ENCODE assay signal across 23 cellular contexts in genomic region chr4:168360271-168360670, GRCh38. TPM values are rescaled to one million over a fixed set of nuclear protein-coding genes. Genes with fewer than 3 reads are reported as not detected.
A peak's percentile ranks its signal among the peaks of the same experiment; 100 is the strongest.
DNase-seq lines count a peak whose midpoint lies in the region; FAIRE-seq and TF ChIP-seq lines count a peak whose summit lies in the region.
"Had no signal": no experiment of that assay in that cellular context is flagged by ENCODE, and none has a peak within 500 bp of the region (broad histone marks: within the 10 kb centered on the region; RNA-seq: fewer than 3 reads in every experiment).

No MANE protein-coding gene starts in this region.

- H3K9me3 ChIP-seq in astrocyte (ENCODE audit: insufficient read depth, low read depth, low read length): no peaks in the 10 kb centered on the region
- H3K9me3 ChIP-seq in H9 (ENCODE audit: control insufficient read depth, low read depth, low read length): no peaks in the 10 kb centered on the region
- H3K9me3 ChIP-seq: BLaER1, Caco-2 had no signal

- no peaks in the 10 kb centered on the region for H4K20me1 ChIP-seq in astrocyte (ENCODE audit: insufficient read depth, low read length)
- no peaks in the 10 kb centered on the region for H4K20me1 ChIP-seq in H9 (ENCODE audit: control insufficient read depth, insufficient read depth, insufficient read length)
- H4K20me1 ChIP-seq: BLaER1 had no signal

- no peak overlapping the region for H3K56ac ChIP-seq in H9 (ENCODE audit: insufficient read length, low read depth, low read length)

- DNase-seq in EH (ENCODE audit: low read depth) (peak; percentile 15), astrocyte (ENCODE audit: low read depth) (peak; percentile 59), fibroblast of villous mesenchyme (ENCODE audit: low read depth) (peak; percentile 26), hippocampal formation (lab: John Stamatoyannopoulos, UW) (no peak), H9 (no peak)
- no peak for DNase-seq in activated effector memory CD4-positive, alpha-beta T cell treated with anti-CD3 and anti-CD28 coated beads, Interleukin-2, amount 50 U/mL, for 16 hours
- DNase-seq: Caco-2; CD4-positive, CD25-positive, alpha-beta regulatory T cell; CD8-positive, alpha-beta T cell; DMS153; DND-41; EL; GDM1; GM23248; H7 had no signal

- no peak overlapping the region for H3K9ac ChIP-seq in astrocyte (ENCODE audit: low read length)
- no peak overlapping the region for H3K9ac ChIP-seq in H9 (ENCODE audit: extremely low read depth, insufficient read length, low read length)
- H3K9ac ChIP-seq: BLaER1, GM23248 had no signal

- no peak overlapping the region for H2BK5ac ChIP-seq in H9 (ENCODE audit: insufficient read length, low read length)

- no peak overlapping the region for H2BK20ac ChIP-seq in H9 (ENCODE audit: low read depth, low read length, poor library complexity, severe bottlenecking)

- H3K36me3 Mint-ChIP-seq in astrocyte (ENCODE audit: low read depth, unreplicated experiment) (peaks cover 49% of the 10 kb centered on the region), H9 (ENCODE audit: insufficient read depth in 1 of 3, low read depth in 3 of 3) (no peaks in the 10 kb centered on the region)

- H4K91ac ChIP-seq in H9 (ENCODE audit: insufficient read length, low read depth, low read length): no peak overlapping the region

- H3K4me1 ChIP-seq in astrocyte (ENCODE audit: insufficient read depth, low read length) (peaks cover 4% of the 10 kb centered on the region), H9 (ENCODE audit: insufficient read depth, low read length) (no peaks in the 10 kb centered on the region)
- H3K4me1 ChIP-seq: BLaER1, Caco-2 had no signal

- H3K79me1 ChIP-seq in H9 (ENCODE audit: insufficient read depth, low read depth, low read length, poor library complexity, severe bottlenecking): no peaks in the 10 kb centered on the region

- H3K4ac ChIP-seq in H9 (ENCODE audit: low read depth, low read length): no peak overlapping the region

- H3K18ac ChIP-seq in H9 (ENCODE audit: insufficient read length, low read depth, low read length): no peak overlapping the region

- FAIRE-seq in astrocyte (lab: Jason Lieb, UNC): no peak
- FAIRE-seq: A204.1, GM12878, GM19239, H1 had no signal

- H3K4me3 ChIP-seq in astrocyte (ENCODE audit: insufficient read depth, low read depth, low read length): no peak overlapping the region
- no peak overlapping the region for H3K4me3 ChIP-seq in fibroblast of villous mesenchyme (ENCODE audit: low read depth, low read length)
- H3K4me3 ChIP-seq: BLaER1, GM12878, GM23248 had no signal

- H3K27ac Mint-ChIP-seq in astrocyte (ENCODE audit: unreplicated experiment) (no peak overlapping the region), H9 (no peak overlapping the region)
- H3K27ac Mint-ChIP-seq: B cell; CD4-positive, CD25-positive, alpha-beta regulatory T cell had no signal

- H3K4me1 Mint-ChIP-seq in astrocyte (ENCODE audit: low read depth, unreplicated experiment) (peaks cover 3% of the 10 kb centered on the region), H9 (0 out of 4 replicates have a peak, but pooled peaks cover 0 to 3% of the 10 kb centered on the region in 2 experiments)
- H3K4me1 Mint-ChIP-seq: B cell had no signal

- H3K14ac ChIP-seq in H9 (ENCODE audit: insufficient read depth, low read length): no peak overlapping the region

- no peak overlapping the region for H3K4me3 Mint-ChIP-seq in astrocyte (ENCODE audit: unreplicated experiment)
- no peak overlapping the region for H3K4me3 Mint-ChIP-seq in H9
- H3K4me3 Mint-ChIP-seq: B cell; CD4-positive, CD25-positive, alpha-beta regulatory T cell; CD8-positive, alpha-beta T cell had no signal

- peaks cover 5% of the 10 kb centered on the region for H3K9me3 Mint-ChIP-seq in astrocyte (ENCODE audit: unreplicated experiment)
- no peaks in the 10 kb centered on the region for H3K9me3 Mint-ChIP-seq in H9

- H3K4me2 ChIP-seq in astrocyte (ENCODE audit: low read length) (no peak overlapping the region), H9 (ENCODE audit: insufficient read depth, insufficient read length, low read length) (no peak overlapping the region)
- H3K4me2 ChIP-seq: BLaER1 had no signal

- peaks cover 4% of the 10 kb centered on the region for H3K36me3 ChIP-seq in astrocyte (ENCODE audit: insufficient read depth, low read length)

- H4K5ac ChIP-seq in H9 (ENCODE audit: insufficient read length, low read depth, low read length): no peak overlapping the region

- no peaks in the 10 kb centered on the region for H3K23me2 ChIP-seq in H9 (ENCODE audit: insufficient read length, low read depth, low read length, poor library complexity, severe bottlenecking)

- H3K27ac ChIP-seq in astrocyte (ENCODE audit: low read depth, low read length): no peak overlapping the region
- no peak overlapping the region for H3K27ac ChIP-seq in H9 (ENCODE audit: insufficient read length, low read depth, low read length)
- H3K27ac ChIP-seq: 22Rv1, BLaER1, C4-2B, GM23248 had no signal

- no peak overlapping the region for H3K23ac ChIP-seq in H9 (ENCODE audit: insufficient read length, low read depth, low read length)

- WGBS in H9 (ENCODE audit: extremely low coverage, insufficient read length, low lambda C conversion rate): no CpG with 5 or more reads among the region's 2 CpGs

- no peaks in the 10 kb centered on the region for H3K79me2 ChIP-seq in astrocyte (ENCODE audit: insufficient read depth, low read length)
- H3K79me2 ChIP-seq in H9 (ENCODE audit: insufficient read depth, low read length): no peaks in the 10 kb centered on the region

- no peak overlapping the region for H3T11ph ChIP-seq in H9 (ENCODE audit: low read length)

- TF ChIP-seq CTCF in astrocyte (IDR thresholded peaks at IDR 0.05; ENCODE audit: insufficient read depth, low read depth, low read length) (no peak), fibroblast of villous mesenchyme (IDR thresholded peaks at IDR 0.05; ENCODE audit: insufficient read depth, low read depth, low read length) (no peak), H9 (conservative IDR thresholded peaks at IDR 0.05) (no peak)

- H3K27me3 Mint-ChIP-seq in astrocyte (ENCODE audit: low read depth, unreplicated experiment) (no peaks in the 10 kb centered on the region), H9 (ENCODE audit: low read depth) (no peaks in the 10 kb centered on the region)
- H3K27me3 Mint-ChIP-seq: B cell; CD4-positive, CD25-positive, alpha-beta regulatory T cell had no signal

- H3K27me3 ChIP-seq in astrocyte (ENCODE audit: insufficient read depth, low read length): no peaks in the 10 kb centered on the region
- no peaks in the 10 kb centered on the region for H3K27me3 ChIP-seq in H9 (ENCODE audit: insufficient read depth, low read length)
- H3K27me3 ChIP-seq: BLaER1 had no signal

- H2AFZ ChIP-seq in astrocyte (ENCODE audit: low read depth, low read length) (no peak overlapping the region), H9 (ENCODE audit: low read length) (no peak overlapping the region)
- H2AFZ ChIP-seq: GM23248 had no signal

- no peak overlapping the region for H2BK120ac ChIP-seq in H9 (ENCODE audit: low read depth, low read length, poor library complexity, severe bottlenecking)

- H4K8ac ChIP-seq in H9 (replicated peaks; ENCODE audit: insufficient read length, low read depth, low read length): no peak overlapping the region

- no peak overlapping the region for H2BK12ac ChIP-seq in H9 (ENCODE audit: insufficient read length, low read depth, low read length)

- H2BK15ac ChIP-seq in H9 (ENCODE audit: low read depth, low read length): no peak overlapping the region

- no peak overlapping the region for H2AK5ac ChIP-seq in H9 (ENCODE audit: insufficient read length, low read length)

RNA-seq across cellular contexts. Expression of gene DDX60, which starts 41.7 kb away (rescaled TPM):
- 44.0 and 59.5 TPM in 2 replicates for total RNA-seq in astrocyte
- 17.1 and 19.0 TPM in 2 replicates for total RNA-seq in fibroblast of villous mesenchyme
- 3.9 and 4.1 TPM in 2 replicates for total RNA-seq in H9 (2021)

Comparison
In these comparisons a context has a peak if more than half of its experiments do, and no peak if none do; other contexts are left out.
1. DNase-seq: peak in EH (single experiment), astrocyte (single experiment) and fibroblast of villous mesenchyme (single experiment); none in activated effector memory CD4-positive, alpha-beta T cell treated with anti-CD3 and anti-CD28 coated beads, Interleukin-2, amount 50 U/mL, for 16 hours (single experiment), hippocampal formation (0 of 2) and H9 (single experiment).